1 cellular context compared by ENCODE assay signal in the genomic region with DNA sequence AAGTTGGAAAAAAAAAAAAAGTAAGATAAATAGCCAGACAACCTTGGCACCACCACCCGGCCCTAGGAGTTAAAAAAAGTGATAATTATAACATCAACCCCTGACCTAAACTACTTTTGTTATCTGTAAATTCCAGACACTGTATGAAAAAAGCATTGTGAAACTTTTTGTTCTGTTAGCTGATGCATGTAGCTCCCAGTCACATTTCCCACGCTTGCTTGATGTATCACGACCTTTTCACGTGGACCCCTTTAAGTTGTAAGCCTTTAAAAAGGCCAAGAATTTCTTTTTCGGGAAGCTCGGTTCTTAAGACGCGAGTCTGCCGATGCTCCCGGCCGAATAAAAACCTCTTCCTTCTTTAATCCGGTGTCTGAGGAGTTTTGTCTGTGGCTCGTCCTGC.
TF ChIP-seq lines count a peak whose summit lies in the region.

No MANE protein-coding gene starts in this region.

TF ChIP-seq in K562, 482 proteins besides CTCF, POLR2A, EP300 and RAD21:
- 0 out of 2 replicates have a peak, but pooled peaks have one; percentile 10 for TF ChIP-seq CBFA2T2 (conservative IDR thresholded peaks at IDR 0.05)
- peak; percentile 40; the same call in 1 of the 2 replicates for TF ChIP-seq ZNF384 (IDR thresholded peaks at IDR 0.05; ENCODE audit: low read depth, low read length)
- peak; percentile 31; the same call in 1 of the 2 replicates for TF ChIP-seq ARID1B (IDR thresholded peaks at IDR 0.05)
- TF ChIP-seq CBFA2T3 (IDR thresholded peaks at IDR 0.05): peak; percentile 11; the same call in 1 of the 2 replicates
- peak; percentile 51; the same call in 1 of the 2 replicates for TF ChIP-seq TCF3 (CRISPR knock-in tag; IDR thresholded peaks at IDR 0.05)
